8 cellular contexts compared by ENCODE assay signal in genomic region chr10:71836594-71836970, GRCh38. TPM values are rescaled to one million over a fixed set of nuclear protein-coding genes. Genes with fewer than 3 reads are reported as not detected.
DNase-seq lines count a peak whose midpoint lies in the region; ATAC-seq and TF ChIP-seq lines count a peak whose summit lies in the region.

No MANE protein-coding gene starts in this region.

- H3K4me3 Mint-ChIP-seq in chondrocyte (ENCODE audit: unreplicated experiment) = no peak overlapping the region
- no peak overlapping the region for H3K4me3 Mint-ChIP-seq in T-helper 2 cell treated with Interferon-gamma antibody and Interleukin-4, amounts not matched to agents 5 μg/mL and 100 μg/mL, for 36 hours

- ATAC-seq in GM18511 (IDR thresholded peaks at IDR 0.05; ENCODE audit: unreplicated experiment) (peak; percentile 37), HG02943 (IDR thresholded peaks at IDR 0.05; ENCODE audit: low read depth, unreplicated experiment) (peak; percentile 31)

- H3K27ac Mint-ChIP-seq in chondrocyte (ENCODE audit: unreplicated experiment) = peak overlapping the region; percentile 90
- no peak overlapping the region for H3K27ac Mint-ChIP-seq in T-helper 2 cell treated with Interferon-gamma antibody and Interleukin-4, amounts not matched to agents 5 μg/mL and 100 μg/mL, for 36 hours

- DNase-seq in chondrocyte (ENCODE audit: low spot score) (no peak), NOMO-1 treated with DMSO at 0.1 percent for 48 hours (lab: John Stamatoyannopoulos, UW; ENCODE audit: unreplicated experiment) (no peak), testis (no peak), Kasumi-1 (lab: John Stamatoyannopoulos, UW) (no peak)
- DNase-seq in T-helper 2 cell treated with Interferon-gamma antibody and Interleukin-4, amounts not matched to agents 5 μg/mL and 100 μg/mL, for 36 hours (ENCODE audit: low spot score) = no peak

- H3K27me3 ChIP-seq in neutrophil (no peaks in the 10 kb centered on the region), testis (no peaks in the 10 kb centered on the region)

- H3K9me3 ChIP-seq in neutrophil (no peaks in the 10 kb centered on the region), testis (no peaks in the 10 kb centered on the region)

- H3K4me1 Mint-ChIP-seq in chondrocyte (ENCODE audit: low read depth) = peaks cover 65% of the 10 kb centered on the region
- H3K4me1 Mint-ChIP-seq in T-helper 2 cell treated with Interferon-gamma antibody and Interleukin-4, amounts not matched to agents 5 μg/mL and 100 μg/mL, for 36 hours (ENCODE audit: low read depth) = peaks cover 12% of the 10 kb centered on the region

- TF ChIP-seq CTCF in chondrocyte (IDR thresholded peaks at IDR 0.05) (no peak), neutrophil (IDR thresholded peaks at IDR 0.05) (no peak), testis (IDR thresholded peaks at IDR 0.05) (no peak)

- TF ChIP-seq POLR2A in testis (IDR thresholded peaks at IDR 0.05) = no peak

- H3K27me3 Mint-ChIP-seq in chondrocyte (ENCODE audit: low read depth) = no peaks in the 10 kb centered on the region
- no peaks in the 10 kb centered on the region for H3K27me3 Mint-ChIP-seq in T-helper 2 cell treated with Interferon-gamma antibody and Interleukin-4, amounts not matched to agents 5 μg/mL and 100 μg/mL, for 36 hours (ENCODE audit: low read depth)

- H3K4me3 ChIP-seq in neutrophil (ENCODE audit: low read depth in 1 of 2, low read length in 1 of 2) = no peak overlapping the region
- H3K4me3 ChIP-seq in testis = no peak overlapping the region

- 40 to 42% methylated on average over 4 of the region's 4 CpGs for WGBS in testis, 2 donors

- H3K27ac ChIP-seq in neutrophil = peak overlapping the region; percentile 72
- peak overlapping the region in 1 of 2 donors; percentile 74 for H3K27ac ChIP-seq in testis

- H3K36me3 Mint-ChIP-seq in chondrocyte (ENCODE audit: low read depth) = peaks cover 3% of the 10 kb centered on the region
- H3K36me3 Mint-ChIP-seq in T-helper 2 cell treated with Interferon-gamma antibody and Interleukin-4, amounts not matched to agents 5 μg/mL and 100 μg/mL, for 36 hours (ENCODE audit: low read depth) = peaks cover 6% of the 10 kb centered on the region

- no peaks in the 10 kb centered on the region for H3K9me3 Mint-ChIP-seq in chondrocyte (ENCODE audit: low read depth)
- H3K9me3 Mint-ChIP-seq in T-helper 2 cell treated with Interferon-gamma antibody and Interleukin-4, amounts not matched to agents 5 μg/mL and 100 μg/mL, for 36 hours = no peaks in the 10 kb centered on the region

- H3K4me1 ChIP-seq in neutrophil (ENCODE audit: control insufficient read depth in 1 of 2, insufficient read depth in 1 of 2, low read depth in 1 of 2, low read length in 1 of 2) (peaks cover 53 to 86% of the 10 kb centered on the region in 2 experiments), testis (peaks cover 62% of the 10 kb centered on the region)

- intact Hi-C loops in testis (cut with DNase I; ENCODE audit: low total_unique reads) = no loop called here

- H3K36me3 ChIP-seq in neutrophil = peaks cover 32% of the 10 kb centered on the region
- H3K36me3 ChIP-seq in testis (ENCODE audit: low read depth, missing control alignments) = no peaks in the 10 kb centered on the region

RNA-seq across cellular contexts. Expression of gene PSAP, which starts 14.5 kb away (rescaled TPM):
- 963 to 1,130 TPM (median 970 TPM) in 3 replicates for total RNA-seq in chondrocyte
- 1,000 to 10,000 TPM; 1,011 to 1,399 TPM for total RNA-seq in testis
- 1,346 TPM for polyA plus RNA-seq in testis (ENCODE audit: insufficient read depth, low read depth, low replicate concordance)
